1 cellular context compared by ENCODE assay signal in the genomic region with DNA sequence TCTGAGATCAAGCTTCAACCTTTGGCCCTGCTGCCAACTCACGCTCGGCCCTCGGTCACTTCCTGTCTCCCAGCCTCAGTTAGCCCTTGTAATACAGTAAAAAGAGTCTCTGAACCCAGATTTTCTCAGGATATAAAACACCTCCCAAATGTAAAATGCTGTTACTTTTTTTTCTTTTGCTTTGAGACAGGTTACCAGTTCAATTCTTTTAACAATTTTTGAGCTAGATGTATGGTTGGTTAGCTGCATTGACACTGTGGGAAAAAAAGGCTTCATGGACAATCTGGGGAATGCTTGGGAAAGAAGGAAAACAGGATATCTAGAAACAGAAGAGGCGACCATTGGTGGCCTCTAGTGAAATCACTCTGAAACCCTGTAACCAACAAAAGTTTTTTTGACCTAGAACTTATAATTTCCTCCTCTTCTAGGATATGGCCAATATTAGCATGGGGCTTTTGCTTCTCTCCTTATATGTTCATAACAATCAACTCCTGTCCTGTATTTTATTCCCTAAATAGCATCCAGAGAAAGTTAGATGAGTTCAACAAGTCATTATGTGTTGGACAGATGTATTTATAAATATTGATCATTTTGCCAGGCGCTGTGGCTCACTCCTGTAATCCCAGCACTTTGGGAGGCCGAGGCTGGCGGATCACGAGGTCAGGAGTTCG.
TF ChIP-seq lines count a peak whose summit lies in the region.

No MANE protein-coding gene starts in this region.

TF ChIP-seq in HepG2, 621 proteins besides CTCF, POLR2A, EP300 and RAD21 (continues in another document):
- no peak for TF ChIP-seq SP4 (CRISPR knock-in tag; IDR thresholded peaks at IDR 0.05)
- no peak for TF ChIP-seq NFE2L1 (CRISPR knock-in tag; IDR thresholded peaks at IDR 0.05; ENCODE audit: borderline replicate concordance)
- TF ChIP-seq KMT2B (CRISPR knock-in tag; IDR thresholded peaks at IDR 0.05) = peak; percentile 72
- TF ChIP-seq NR2C2 (CRISPR knock-in tag; IDR thresholded peaks at IDR 0.05; ENCODE audit: borderline replicate concordance) = 0 out of 2 replicates have a peak, but pooled peaks have one; percentile 64
- TF ChIP-seq, protein P1, sequence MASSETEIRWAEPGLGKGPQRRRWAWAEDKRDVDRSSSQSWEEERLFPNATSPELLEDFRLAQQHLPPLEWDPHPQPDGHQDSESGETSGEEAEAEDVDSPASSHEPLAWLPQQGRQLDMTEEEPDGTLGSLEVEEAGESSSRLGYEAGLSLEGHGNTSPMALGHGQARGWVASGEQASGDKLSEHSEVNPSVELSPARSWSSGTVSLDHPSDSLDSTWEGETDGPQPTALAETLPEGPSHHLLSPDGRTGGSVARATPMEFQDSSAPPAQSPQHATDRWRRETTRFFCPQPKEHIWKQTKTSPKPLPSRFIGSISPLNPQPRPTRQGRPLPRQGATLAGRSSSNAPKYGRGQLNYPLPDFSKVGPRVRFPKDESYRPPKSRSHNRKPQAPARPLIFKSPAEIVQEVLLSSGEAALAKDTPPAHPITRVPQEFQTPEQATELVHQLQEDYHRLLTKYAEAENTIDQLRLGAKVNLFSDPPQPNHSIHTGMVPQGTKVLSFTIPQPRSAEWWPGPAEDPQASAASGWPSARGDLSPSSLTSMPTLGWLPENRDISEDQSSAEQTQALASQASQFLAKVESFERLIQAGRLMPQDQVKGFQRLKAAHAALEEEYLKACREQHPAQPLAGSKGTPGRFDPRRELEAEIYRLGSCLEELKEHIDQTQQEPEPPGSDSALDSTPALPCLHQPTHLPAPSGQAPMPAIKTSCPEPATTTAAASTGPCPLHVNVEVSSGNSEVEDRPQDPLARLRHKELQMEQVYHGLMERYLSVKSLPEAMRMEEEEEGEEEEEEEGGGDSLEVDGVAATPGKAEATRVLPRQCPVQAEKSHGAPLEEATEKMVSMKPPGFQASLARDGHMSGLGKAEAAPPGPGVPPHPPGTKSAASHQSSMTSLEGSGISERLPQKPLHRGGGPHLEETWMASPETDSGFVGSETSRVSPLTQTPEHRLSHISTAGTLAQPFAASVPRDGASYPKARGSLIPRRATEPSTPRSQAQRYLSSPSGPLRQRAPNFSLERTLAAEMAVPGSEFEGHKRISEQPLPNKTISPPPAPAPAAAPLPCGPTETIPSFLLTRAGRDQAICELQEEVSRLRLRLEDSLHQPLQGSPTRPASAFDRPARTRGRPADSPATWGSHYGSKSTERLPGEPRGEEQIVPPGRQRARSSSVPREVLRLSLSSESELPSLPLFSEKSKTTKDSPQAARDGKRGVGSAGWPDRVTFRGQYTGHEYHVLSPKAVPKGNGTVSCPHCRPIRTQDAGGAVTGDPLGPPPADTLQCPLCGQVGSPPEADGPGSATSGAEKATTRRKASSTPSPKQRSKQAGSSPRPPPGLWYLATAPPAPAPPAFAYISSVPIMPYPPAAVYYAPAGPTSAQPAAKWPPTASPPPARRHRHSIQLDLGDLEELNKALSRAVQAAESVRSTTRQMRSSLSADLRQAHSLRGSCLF (CRISPR knock-in tag; IDR thresholded peaks at IDR 0.05; ENCODE audit: borderline replicate concordance) = no peak
- TF ChIP-seq ARNTL (CRISPR knock-in tag; IDR thresholded peaks at IDR 0.05) = no peak
- TF ChIP-seq, protein P2, sequence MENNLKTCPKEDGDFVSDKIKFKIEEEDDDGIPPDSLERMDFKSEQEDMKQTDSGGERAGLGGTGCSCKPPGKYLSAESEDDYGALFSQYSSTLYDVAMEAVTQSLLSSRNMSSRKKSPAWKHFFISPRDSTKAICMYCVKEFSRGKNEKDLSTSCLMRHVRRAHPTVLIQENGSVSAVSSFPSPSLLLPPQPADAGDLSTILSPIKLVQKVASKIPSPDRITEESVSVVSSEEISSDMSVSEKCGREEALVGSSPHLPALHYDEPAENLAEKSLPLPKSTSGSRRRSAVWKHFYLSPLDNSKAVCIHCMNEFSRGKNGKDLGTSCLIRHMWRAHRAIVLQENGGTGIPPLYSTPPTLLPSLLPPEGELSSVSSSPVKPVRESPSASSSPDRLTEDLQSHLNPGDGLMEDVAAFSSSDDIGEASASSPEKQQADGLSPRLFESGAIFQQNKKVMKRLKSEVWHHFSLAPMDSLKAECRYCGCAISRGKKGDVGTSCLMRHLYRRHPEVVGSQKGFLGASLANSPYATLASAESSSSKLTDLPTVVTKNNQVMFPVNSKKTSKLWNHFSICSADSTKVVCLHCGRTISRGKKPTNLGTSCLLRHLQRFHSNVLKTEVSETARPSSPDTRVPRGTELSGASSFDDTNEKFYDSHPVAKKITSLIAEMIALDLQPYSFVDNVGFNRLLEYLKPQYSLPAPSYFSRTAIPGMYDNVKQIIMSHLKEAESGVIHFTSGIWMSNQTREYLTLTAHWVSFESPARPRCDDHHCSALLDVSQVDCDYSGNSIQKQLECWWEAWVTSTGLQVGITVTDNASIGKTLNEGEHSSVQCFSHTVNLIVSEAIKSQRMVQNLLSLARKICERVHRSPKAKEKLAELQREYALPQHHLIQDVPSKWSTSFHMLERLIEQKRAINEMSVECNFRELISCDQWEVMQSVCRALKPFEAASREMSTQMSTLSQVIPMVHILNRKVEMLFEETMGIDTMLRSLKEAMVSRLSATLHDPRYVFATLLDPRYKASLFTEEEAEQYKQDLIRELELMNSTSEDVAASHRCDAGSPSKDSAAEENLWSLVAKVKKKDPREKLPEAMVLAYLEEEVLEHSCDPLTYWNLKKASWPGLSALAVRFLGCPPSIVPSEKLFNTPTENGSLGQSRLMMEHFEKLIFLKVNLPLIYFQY (CRISPR knock-in tag; IDR thresholded peaks at IDR 0.05; ENCODE audit: borderline replicate concordance) = 0 out of 2 replicates have a peak, but pooled peaks have one; percentile 49
- 0 out of 2 replicates have a peak, but pooled peaks have one; percentile 26 for TF ChIP-seq ELF3 (CRISPR knock-in tag; IDR thresholded peaks at IDR 0.05)
- no peak for TF ChIP-seq ZNF556 (CRISPR knock-in tag; IDR thresholded peaks at IDR 0.05; ENCODE audit: borderline replicate concordance)
- TF ChIP-seq, protein P3, sequence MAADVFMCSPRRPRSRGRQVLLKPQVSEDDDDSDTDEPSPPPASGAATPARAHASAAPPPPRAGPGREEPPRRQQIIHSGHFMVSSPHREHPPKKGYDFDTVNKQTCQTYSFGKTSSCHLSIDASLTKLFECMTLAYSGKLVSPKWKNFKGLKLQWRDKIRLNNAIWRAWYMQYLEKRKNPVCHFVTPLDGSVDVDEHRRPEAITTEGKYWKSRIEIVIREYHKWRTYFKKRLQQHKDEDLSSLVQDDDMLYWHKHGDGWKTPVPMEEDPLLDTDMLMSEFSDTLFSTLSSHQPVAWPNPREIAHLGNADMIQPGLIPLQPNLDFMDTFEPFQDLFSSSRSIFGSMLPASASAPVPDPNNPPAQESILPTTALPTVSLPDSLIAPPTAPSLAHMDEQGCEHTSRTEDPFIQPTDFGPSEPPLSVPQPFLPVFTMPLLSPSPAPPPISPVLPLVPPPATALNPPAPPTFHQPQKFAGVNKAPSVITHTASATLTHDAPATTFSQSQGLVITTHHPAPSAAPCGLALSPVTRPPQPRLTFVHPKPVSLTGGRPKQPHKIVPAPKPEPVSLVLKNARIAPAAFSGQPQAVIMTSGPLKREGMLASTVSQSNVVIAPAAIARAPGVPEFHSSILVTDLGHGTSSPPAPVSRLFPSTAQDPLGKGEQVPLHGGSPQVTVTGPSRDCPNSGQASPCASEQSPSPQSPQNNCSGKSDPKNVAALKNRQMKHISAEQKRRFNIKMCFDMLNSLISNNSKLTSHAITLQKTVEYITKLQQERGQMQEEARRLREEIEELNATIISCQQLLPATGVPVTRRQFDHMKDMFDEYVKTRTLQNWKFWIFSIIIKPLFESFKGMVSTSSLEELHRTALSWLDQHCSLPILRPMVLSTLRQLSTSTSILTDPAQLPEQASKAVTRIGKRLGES (CRISPR knock-in tag; IDR thresholded peaks at IDR 0.05; ENCODE audit: borderline replicate concordance) = 0 out of 2 replicates have a peak, but pooled peaks have one; percentile 10
- peak in 1 of 2 experiments; percentile 12; a peak in 1 of 4 replicates for TF ChIP-seq NR2F1 (CRISPR knock-in tag; IDR thresholded peaks at IDR 0.05)
- TF ChIP-seq SALL1 (CRISPR knock-in tag; IDR thresholded peaks at IDR 0.05) = peak; percentile 38; the same call in 1 of the 2 replicates
- peak; percentile 22; the same call in 1 of the 2 replicates for TF ChIP-seq SPEN (CRISPR knock-in tag; IDR thresholded peaks at IDR 0.05; ENCODE audit: low read depth)
- peak; percentile 72 for TF ChIP-seq ELF1 (CRISPR knock-in tag; IDR thresholded peaks at IDR 0.05)
- no peak for TF ChIP-seq LCORL (IDR thresholded peaks at IDR 0.05)
- 0 out of 2 replicates have a peak, but pooled peaks have one; percentile 6 for TF ChIP-seq LCORL (CRISPR knock-in tag; IDR thresholded peaks at IDR 0.05)
- 0 out of 2 replicates have a peak, but pooled peaks have one; percentile 54 for TF ChIP-seq KLF6 (CRISPR knock-in tag; IDR thresholded peaks at IDR 0.05)
- no peak; the same call in 1 of the 2 replicates for TF ChIP-seq ISL2 (CRISPR knock-in tag; IDR thresholded peaks at IDR 0.05)
- peak; percentile 80; the same call in 1 of the 2 replicates for TF ChIP-seq ETV5 (CRISPR knock-in tag; IDR thresholded peaks at IDR 0.05; ENCODE audit: borderline replicate concordance)
- TF ChIP-seq PHF5A (CRISPR knock-in tag; IDR thresholded peaks at IDR 0.05; ENCODE audit: low read depth, unreplicated experiment) = no peak
- TF ChIP-seq ZNF652 (CRISPR knock-in tag; IDR thresholded peaks at IDR 0.05; ENCODE audit: borderline replicate concordance, low read depth) = 0 out of 2 replicates have a peak, but pooled peaks have one; percentile 5
- no peak for TF ChIP-seq MXD4 (CRISPR knock-in tag; IDR thresholded peaks at IDR 0.05)
- TF ChIP-seq RXRB (CRISPR knock-in tag; IDR thresholded peaks at IDR 0.05; ENCODE audit: borderline replicate concordance) = 0 out of 2 replicates have a peak, but pooled peaks have one; percentile 1
- TF ChIP-seq KDM6A (CRISPR knock-in tag; IDR thresholded peaks at IDR 0.05; ENCODE audit: low read depth) = 0 out of 2 replicates have a peak, but pooled peaks have one; percentile 15
- TF ChIP-seq GABPA (IDR thresholded peaks at IDR 0.05; ENCODE audit: low read depth, low read length) = 0 out of 2 replicates have a peak, but pooled peaks have one; percentile 25
- TF ChIP-seq GABPA (CRISPR knock-in tag; IDR thresholded peaks at IDR 0.05; ENCODE audit: low read depth) = peak; percentile 82
- TF ChIP-seq CBX5 (CRISPR knock-in tag; IDR thresholded peaks at IDR 0.05; ENCODE audit: borderline replicate concordance) = no peak
- TF ChIP-seq NPAS2 (CRISPR knock-in tag; IDR thresholded peaks at IDR 0.05; ENCODE audit: borderline replicate concordance) = no peak
- TF ChIP-seq, protein P4, sequence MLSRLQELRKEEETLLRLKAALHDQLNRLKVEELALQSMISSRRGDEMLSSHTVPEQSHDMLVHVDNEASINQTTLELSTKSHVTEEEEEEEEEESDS (CRISPR knock-in tag; IDR thresholded peaks at IDR 0.05; ENCODE audit: borderline replicate concordance) = no peak
- no peak for TF ChIP-seq THYN1 (CRISPR knock-in tag; IDR thresholded peaks at IDR 0.05; ENCODE audit: borderline replicate concordance, low read depth)
- 0 out of 2 replicates have a peak, but pooled peaks have one; percentile 1 for TF ChIP-seq STAG1 (CRISPR knock-in tag; IDR thresholded peaks at IDR 0.05)
- 0 out of 2 replicates have a peak, but pooled peaks have one; percentile 20 for TF ChIP-seq ZNF792 (CRISPR knock-in tag; IDR thresholded peaks at IDR 0.05)
- TF ChIP-seq TAF1 (CRISPR knock-in tag; IDR thresholded peaks at IDR 0.05) = peak; percentile 46; the same call in 1 of the 2 replicates
- no peak for TF ChIP-seq RAD51 (IDR thresholded peaks at IDR 0.05; ENCODE audit: borderline replicate concordance)
- TF ChIP-seq, protein P5, sequence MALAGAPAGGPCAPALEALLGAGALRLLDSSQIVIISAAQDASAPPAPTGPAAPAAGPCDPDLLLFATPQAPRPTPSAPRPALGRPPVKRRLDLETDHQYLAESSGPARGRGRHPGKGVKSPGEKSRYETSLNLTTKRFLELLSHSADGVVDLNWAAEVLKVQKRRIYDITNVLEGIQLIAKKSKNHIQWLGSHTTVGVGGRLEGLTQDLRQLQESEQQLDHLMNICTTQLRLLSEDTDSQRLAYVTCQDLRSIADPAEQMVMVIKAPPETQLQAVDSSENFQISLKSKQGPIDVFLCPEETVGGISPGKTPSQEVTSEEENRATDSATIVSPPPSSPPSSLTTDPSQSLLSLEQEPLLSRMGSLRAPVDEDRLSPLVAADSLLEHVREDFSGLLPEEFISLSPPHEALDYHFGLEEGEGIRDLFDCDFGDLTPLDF (CRISPR knock-in tag; IDR thresholded peaks at IDR 0.05) = peak; percentile 26; the same call in 1 of the 2 replicates
- TF ChIP-seq ZNF205 (CRISPR knock-in tag; IDR thresholded peaks at IDR 0.05) = no peak
- TF ChIP-seq ZNF83 (CRISPR knock-in tag; IDR thresholded peaks at IDR 0.05; ENCODE audit: borderline replicate concordance) = no peak
- TF ChIP-seq NR2F6 (IDR thresholded peaks at IDR 0.05) = no peak
- TF ChIP-seq NR2F6 (CRISPR knock-in tag; IDR thresholded peaks at IDR 0.05) = peak; percentile 66
- peak; percentile 32; the same call in 1 of the 2 replicates for TF ChIP-seq MIER3 (CRISPR knock-in tag; IDR thresholded peaks at IDR 0.05; ENCODE audit: borderline replicate concordance)
- TF ChIP-seq ZSCAN30 (CRISPR knock-in tag; IDR thresholded peaks at IDR 0.05) = no peak
- no peak for TF ChIP-seq SMYD3 (CRISPR knock-in tag; IDR thresholded peaks at IDR 0.05)
- TF ChIP-seq ZNF501 (CRISPR knock-in tag; IDR thresholded peaks at IDR 0.05) = 0 out of 2 replicates have a peak, but pooled peaks have one; percentile 3
- peak; percentile 80; the same call in 1 of the 2 replicates for TF ChIP-seq GABPB1 (CRISPR knock-in tag; IDR thresholded peaks at IDR 0.05)
- TF ChIP-seq ZNF335 (CRISPR knock-in tag; IDR thresholded peaks at IDR 0.05) = 0 out of 2 replicates have a peak, but pooled peaks have one; percentile 13
- TF ChIP-seq ZNF614 (CRISPR knock-in tag; IDR thresholded peaks at IDR 0.05; ENCODE audit: borderline replicate concordance) = no peak
- TF ChIP-seq HNF4G (IDR thresholded peaks at IDR 0.05; ENCODE audit: borderline replicate concordance, low read depth, low read length) = peak; percentile 79
- TF ChIP-seq HNF4G (CRISPR knock-in tag; IDR thresholded peaks at IDR 0.05; ENCODE audit: borderline replicate concordance, low read depth) = no peak
- TF ChIP-seq KLF13 (CRISPR knock-in tag; IDR thresholded peaks at IDR 0.05) = no peak
- peak; percentile 52; the same call in 1 of the 2 replicates for TF ChIP-seq KAT8 (CRISPR knock-in tag; IDR thresholded peaks at IDR 0.05)
- no peak for TF ChIP-seq ZMYM2 (CRISPR knock-in tag; IDR thresholded peaks at IDR 0.05)
- 0 out of 2 replicates have a peak, but pooled peaks have one; percentile 2 for TF ChIP-seq TARDBP (CRISPR knock-in tag; IDR thresholded peaks at IDR 0.05)
- TF ChIP-seq MAF1 (CRISPR knock-in tag; IDR thresholded peaks at IDR 0.05; ENCODE audit: borderline replicate concordance) = peak; percentile 24; the same call in 1 of the 2 replicates
